10 cellular contexts compared by ENCODE assay signal in the genomic region with DNA sequence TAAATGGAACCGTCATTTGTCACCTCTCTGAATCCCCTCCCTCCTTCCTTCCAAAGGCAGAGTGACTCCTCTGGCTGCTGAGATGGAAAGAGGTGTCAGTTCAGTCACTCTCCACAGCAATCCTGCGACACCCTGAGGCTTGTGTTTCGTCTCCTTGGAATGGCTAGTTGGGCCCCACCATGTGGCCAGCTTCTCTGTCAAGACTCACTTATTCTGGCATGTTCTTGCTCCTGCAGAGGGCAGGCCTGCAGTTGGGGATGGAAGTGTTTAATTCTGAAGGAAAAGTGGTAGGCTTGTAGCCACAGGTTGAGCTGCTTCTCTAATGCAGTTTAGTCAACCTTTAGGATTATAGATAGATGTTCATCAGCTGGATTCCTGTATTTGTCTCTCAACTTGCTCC.
A peak's percentile ranks its signal among the peaks of the same experiment; 100 is the strongest.
DNase-seq lines count a peak whose midpoint lies in the region; ATAC-seq, FAIRE-seq and TF ChIP-seq lines count a peak whose summit lies in the region.
"Had no signal": no experiment of that assay in that cellular context is flagged by ENCODE, and none has a peak within 500 bp of the region (broad histone marks: within the 10 kb centered on the region; RNA-seq: fewer than 3 reads in every experiment).

No MANE protein-coding gene starts in this region.

- intact Hi-C loops in K562 (cut with micrococcal nuclease) = no loop called here
- intact Hi-C loops in thyroid gland (cut with DNase I) = no loop called here

- in situ Hi-C loops in K562 (cut with MboI) = no loop called here

- H3K36me3 ChIP-seq in SK-N-SH (replicated peaks in 1 of 2; ENCODE audit: control insufficient read depth in 1 of 2, insufficient read depth in 2 of 2, low read length in 1 of 2) (no peaks in the 10 kb centered on the region), K562 (ENCODE audit: control insufficient read depth, insufficient read depth, low read length) (no peaks in the 10 kb centered on the region), thyroid gland (no peaks in the 10 kb centered on the region)
- H3K36me3 ChIP-seq: adrenal gland had no signal

- H2AFZ ChIP-seq in SK-N-SH (ENCODE audit: low read depth) = no peak overlapping the region
- no peak overlapping the region; the same call in 1 of the 2 replicates for H2AFZ ChIP-seq in K562 (ENCODE audit: low read depth, low read length)

- TF ChIP-seq CTCF in SK-N-SH (IDR thresholded peaks at IDR 0.05) = no peak
- peak; percentile 34 to 83 (median 52); a peak in 4 of 6 replicates for TF ChIP-seq CTCF in K562 (IDR thresholded peaks at IDR 0.05 in 2 of 3, conservative IDR thresholded peaks at IDR 0.05 in 1 of 3; ENCODE audit: insufficient read depth in 2 of 3, low read depth in 1 of 3, low read length in 3 of 3)
- peak in 1 of 6 experiments; percentile 17 for TF ChIP-seq CTCF in thyroid gland (IDR thresholded peaks at IDR 0.05)

- POLR2A ChIA-PET in SK-N-SH (lab: Yijun Ruan, JAX) = no interaction called here
- POLR2A ChIA-PET in K562 (lab: Yijun Ruan, JAX) = interaction anchor here (0.6 kb wide), 1 partner anchor 206 kb away, joined by 3 read pairs; no protein-coding TSS in a partner anchor

- peaks cover 3% of the 10 kb centered on the region for H3F3A ChIP-seq in SK-N-SH (replicated peaks; ENCODE audit: insufficient read depth)

- H3K4me1 ChIP-seq in SK-N-SH (ENCODE audit: control insufficient read depth in 1 of 2, insufficient read depth in 2 of 2, low read depth in 1 of 2, low read length in 1 of 2) = no peaks in the 10 kb centered on the region
- H3K4me1 ChIP-seq in K562 (replicated peaks in 1 of 2; ENCODE audit: control insufficient read depth in 2 of 2, insufficient read depth in 2 of 2, low read length in 2 of 2) = no peaks in the 10 kb centered on the region
- no peaks in the 10 kb centered on the region for H3K4me1 ChIP-seq in thyroid gland
- H3K4me1 ChIP-seq: adrenal gland had no signal

- ATAC-seq in SK-N-SH treated with all-trans-retinoic acid at 6 μM for 48 hours = peak; percentile 74
- peak; percentile 96 for ATAC-seq in K562
- no peak for ATAC-seq in GM18861 (IDR thresholded peaks at IDR 0.05; ENCODE audit: unreplicated experiment)
- ATAC-seq in HG03045 (IDR thresholded peaks at IDR 0.05; ENCODE audit: unreplicated experiment) = no peak

- no peak overlapping the region for H3K4me2 ChIP-seq in SK-N-SH
- H3K4me2 ChIP-seq in K562 (ENCODE audit: insufficient read depth, low read length) = peak overlapping the region; percentile 0; the same call in 1 of the 2 replicates

- TF ChIP-seq POLR2A in K562 (conservative IDR thresholded peaks at IDR 0.05) (no peak), thyroid gland (IDR thresholded peaks at IDR 0.05) (no peak)

- H3K9ac ChIP-seq in SK-N-SH (no peak overlapping the region), K562 (ENCODE audit: insufficient read depth in 1 of 2, low read depth in 2 of 2, low read length in 2 of 2) (no peak overlapping the region)

- H3K79me2 ChIP-seq in SK-N-SH (ENCODE audit: insufficient read depth) (no peaks in the 10 kb centered on the region), K562 (ENCODE audit: control insufficient read depth, insufficient read depth, low read length) (no peaks in the 10 kb centered on the region)

- TF ChIP-seq RAD21 in SK-N-SH (IDR thresholded peaks at IDR 0.05; ENCODE audit: low read length) (no peak), K562 (CRISPR knock-in tag; conservative IDR thresholded peaks at IDR 0.05 in 1 of 2, IDR thresholded peaks at IDR 0.05 in 1 of 2) (peak; percentile 41 to 65)

- H3K27ac ChIP-seq in SK-N-SH (ENCODE audit: low read depth in 2 of 2, low read length in 1 of 2) = no peak overlapping the region
- H3K27ac ChIP-seq in K562 (ENCODE audit: extremely low read depth, low read depth, low read length) = no peak overlapping the region
- no peak overlapping the region for H3K27ac ChIP-seq in thyroid gland
- H3K27ac ChIP-seq: adrenal gland had no signal

- no peaks in the 10 kb centered on the region for H3K9me1 ChIP-seq in K562 (ENCODE audit: control insufficient read depth, insufficient read depth, low read length)

- no peak overlapping the region for H3K4me3 ChIP-seq in SK-N-SH (ENCODE audit: low read depth in 2 of 2, low read length in 1 of 2)
- no peak overlapping the region for H3K4me3 ChIP-seq in K562
- H3K4me3 ChIP-seq in thyroid gland (replicated peaks in 1 of 3) = no peak overlapping the region
- H3K4me3 ChIP-seq: adrenal gland had no signal

- CTCF ChIA-PET in SK-N-SH (lab: Yijun Ruan, JAX) (no interaction called here), K562 (lab: Yijun Ruan, JAX; ENCODE audit: low intra/inter-chr PET ratio) (no interaction called here)

- 51% methylated on average over 3 of the region's 3 CpGs for WGBS in SK-N-SH (ENCODE audit: low lambda C conversion rate)
- 9% methylated on average over 3 of the region's 3 CpGs for WGBS in K562 (ENCODE audit: insufficient coverage, low coverage, missing lambda C conversion rate)
- 70 to 88% methylated on average over 3 of the region's 3 CpGs for WGBS in thyroid gland, 2 donors

- TF ChIP-seq EP300 in SK-N-SH (IDR thresholded peaks at IDR 0.05; ENCODE audit: borderline replicate concordance in 1 of 2, low read depth in 1 of 2, low read length in 1 of 2) (no peak), K562 (IDR thresholded peaks at IDR 0.05; ENCODE audit: low read length) (no peak)

- no peaks in the 10 kb centered on the region for H3K27me3 ChIP-seq in SK-N-SH (ENCODE audit: insufficient read depth)
- peaks cover 0 to 6% of the 10 kb centered on the region in 2 experiments; a peak in 2 of 5 replicates for H3K27me3 ChIP-seq in K562 (ENCODE audit: control insufficient read depth in 2 of 2, insufficient read depth in 2 of 2, low read length in 2 of 2)
- no peaks in the 10 kb centered on the region for H3K27me3 ChIP-seq in thyroid gland
- H3K27me3 ChIP-seq: adrenal gland had no signal

- 0 out of 2 replicates have a peak, but pooled peaks cover 3% of the 10 kb centered on the region for H3K9me3 ChIP-seq in SK-N-SH
- H3K9me3 ChIP-seq in K562 (replicated peaks; ENCODE audit: control insufficient read depth, insufficient read depth, low read depth, low read length) = no peaks in the 10 kb centered on the region
- no peaks in the 10 kb centered on the region for H3K9me3 ChIP-seq in thyroid gland
- H3K9me3 ChIP-seq: adrenal gland had no signal

- H4K20me1 ChIP-seq in SK-N-SH (ENCODE audit: insufficient read depth) (no peaks in the 10 kb centered on the region), K562 (replicated peaks; ENCODE audit: control insufficient read depth, insufficient read depth, low read length) (no peaks in the 10 kb centered on the region)

- no TSS peak for BruUV-seq in K562 (replicated peaks; lab: Mats Ljungman, UMichigan)

- H3K9me2 ChIP-seq in SK-N-SH = no peaks in the 10 kb centered on the region

- DNase-seq in SK-N-SH (no peak), K562 (ENCODE audit: extremely low read depth in 1 of 4, low spot score in 3 of 4) (peak in 2 of 4 experiments; percentile 14 to 52), iPS-NIHi11 (ENCODE audit: low spot score) (peak; percentile 40), thyroid gland (peak; percentile 7 to 9), SIG-M5 (lab: John Stamatoyannopoulos, UW) (no peak)
- DNase-seq: activated CD4-positive, alpha-beta T cell treated with anti-CD3 and anti-CD28 coated beads for 48 hours had no signal

- peak; percentile 40 for FAIRE-seq in K562 (lab: Jason Lieb, UNC)

TF ChIP-seq in SK-N-SH treated with all-trans-retinoic acid at 6 μM for 48 hours, 23 proteins besides CTCF, POLR2A, EP300 and RAD21 (continues in another document):
- no peak for TF ChIP-seq ZFP30 (CRISPR knock-in tag; IDR thresholded peaks at IDR 0.05)
- TF ChIP-seq ZC3H10 (CRISPR knock-in tag; IDR thresholded peaks at IDR 0.05) = no peak
- no peak for TF ChIP-seq CSDC2 (CRISPR knock-in tag; IDR thresholded peaks at IDR 0.05)
- TF ChIP-seq BACH2 (CRISPR knock-in tag; IDR thresholded peaks at IDR 0.05; ENCODE audit: borderline replicate concordance) = no peak

TF ChIP-seq in SK-N-SH, 30 proteins besides CTCF, POLR2A, EP300 and RAD21:
- TF ChIP-seq RCOR1 (IDR thresholded peaks at IDR 0.05; ENCODE audit: low read length) = no peak
- TF ChIP-seq, protein P1, sequence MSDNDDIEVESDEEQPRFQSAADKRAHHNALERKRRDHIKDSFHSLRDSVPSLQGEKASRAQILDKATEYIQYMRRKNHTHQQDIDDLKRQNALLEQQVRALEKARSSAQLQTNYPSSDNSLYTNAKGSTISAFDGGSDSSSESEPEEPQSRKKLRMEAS (IDR thresholded peaks at IDR 0.05; ENCODE audit: low read depth) = no peak
- TF ChIP-seq GATA2 (CRISPR knock-in tag; IDR thresholded peaks at IDR 0.05) = no peak
- no peak for TF ChIP-seq POLR2AphosphoS5 (IDR thresholded peaks at IDR 0.05; ENCODE audit: low read depth, low read length)
- no peak for TF ChIP-seq CHD2 (IDR thresholded peaks at IDR 0.05; ENCODE audit: low read length, partially characterized antibody)

TF ChIP-seq in K562, 482 proteins besides CTCF, POLR2A, EP300 and RAD21 (continues in another document):
- TF ChIP-seq ZNF224 (CRISPR knock-in tag; IDR thresholded peaks at IDR 0.05) = no peak
- 0 out of 2 replicates have a peak, but pooled peaks have one; percentile 23 for TF ChIP-seq ZNF431 (CRISPR knock-in tag; IDR thresholded peaks at IDR 0.05)
- TF ChIP-seq ZNF239 (CRISPR knock-in tag; IDR thresholded peaks at IDR 0.05) = no peak
- TF ChIP-seq, protein P2, sequence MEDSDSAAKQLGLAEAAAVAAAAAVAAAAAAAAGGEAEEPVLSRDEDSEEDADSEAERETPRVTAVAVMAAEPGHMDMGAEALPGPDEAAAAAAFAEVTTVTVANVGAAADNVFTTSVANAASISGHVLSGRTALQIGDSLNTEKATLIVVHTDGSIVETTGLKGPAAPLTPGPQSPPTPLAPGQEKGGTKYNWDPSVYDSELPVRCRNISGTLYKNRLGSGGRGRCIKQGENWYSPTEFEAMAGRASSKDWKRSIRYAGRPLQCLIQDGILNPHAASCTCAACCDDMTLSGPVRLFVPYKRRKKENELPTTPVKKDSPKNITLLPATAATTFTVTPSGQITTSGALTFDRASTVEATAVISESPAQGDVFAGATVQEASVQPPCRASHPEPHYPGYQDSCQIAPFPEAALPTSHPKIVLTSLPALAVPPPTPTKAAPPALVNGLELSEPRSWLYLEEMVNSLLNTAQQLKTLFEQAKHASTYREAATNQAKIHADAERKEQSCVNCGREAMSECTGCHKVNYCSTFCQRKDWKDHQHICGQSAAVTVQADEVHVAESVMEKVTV (CRISPR knock-in tag; IDR thresholded peaks at IDR 0.05) = peak; percentile 34; the same call in 1 of the 2 replicates
- TF ChIP-seq ZFP1 (CRISPR knock-in tag; IDR thresholded peaks at IDR 0.05) = no peak
- TF ChIP-seq, protein P1 (CRISPR knock-in tag; IDR thresholded peaks at IDR 0.05) = peak; percentile 70
- no peak for TF ChIP-seq TAF9B (IDR thresholded peaks at IDR 0.05; ENCODE audit: partially characterized antibody)
- no peak for TF ChIP-seq DACH1 (IDR thresholded peaks at IDR 0.05; ENCODE audit: partially characterized antibody)
- no peak for TF ChIP-seq NR1H2 (CRISPR knock-in tag; IDR thresholded peaks at IDR 0.05)

Comparison
In these comparisons a context has a peak if more than half of its experiments do, and no peak if none do; other contexts are left out.
1. ATAC-seq: peak in SK-N-SH treated with all-trans-retinoic acid at 6 μM for 48 hours (single experiment) and K562 (single experiment); none in GM18861 (single experiment) and HG03045 (single experiment).
2. DNase-seq: peak in iPS-NIHi11 (single experiment) and thyroid gland (2 of 2); none in SK-N-SH (single experiment) and SIG-M5 (single experiment).